1 cellular context compared by ENCODE assay signal in the genomic region with DNA sequence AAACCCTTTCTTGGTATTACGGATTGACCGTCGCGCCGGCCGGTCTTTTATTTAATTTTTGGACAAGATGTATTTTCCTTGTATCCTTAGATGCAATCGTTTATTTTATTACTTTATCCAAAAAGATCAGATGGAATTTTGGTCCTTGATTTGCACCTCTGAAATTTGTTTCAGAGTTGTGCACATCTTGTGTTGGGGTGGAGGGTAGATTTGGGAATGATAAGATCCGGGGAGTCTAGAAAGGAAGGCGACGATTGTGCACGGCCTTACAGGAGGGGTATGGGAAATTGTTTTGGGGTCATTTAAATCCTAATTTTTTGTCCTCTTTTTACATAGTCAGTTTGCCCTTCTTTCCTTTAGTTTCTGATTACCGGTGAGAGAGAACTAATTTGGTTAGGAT.
TF ChIP-seq lines count a peak whose summit lies in the region.

No MANE protein-coding gene starts in this region.

TF ChIP-seq in K562, 482 proteins besides CTCF, POLR2A, EP300 and RAD21 (continued from another document):
- peak in 1 of 2 experiments; percentile 22 for TF ChIP-seq AFF1 (IDR thresholded peaks at IDR 0.05; ENCODE audit: low read depth in 1 of 2, partially characterized antibody in 2 of 2)
- TF ChIP-seq, protein P1, sequence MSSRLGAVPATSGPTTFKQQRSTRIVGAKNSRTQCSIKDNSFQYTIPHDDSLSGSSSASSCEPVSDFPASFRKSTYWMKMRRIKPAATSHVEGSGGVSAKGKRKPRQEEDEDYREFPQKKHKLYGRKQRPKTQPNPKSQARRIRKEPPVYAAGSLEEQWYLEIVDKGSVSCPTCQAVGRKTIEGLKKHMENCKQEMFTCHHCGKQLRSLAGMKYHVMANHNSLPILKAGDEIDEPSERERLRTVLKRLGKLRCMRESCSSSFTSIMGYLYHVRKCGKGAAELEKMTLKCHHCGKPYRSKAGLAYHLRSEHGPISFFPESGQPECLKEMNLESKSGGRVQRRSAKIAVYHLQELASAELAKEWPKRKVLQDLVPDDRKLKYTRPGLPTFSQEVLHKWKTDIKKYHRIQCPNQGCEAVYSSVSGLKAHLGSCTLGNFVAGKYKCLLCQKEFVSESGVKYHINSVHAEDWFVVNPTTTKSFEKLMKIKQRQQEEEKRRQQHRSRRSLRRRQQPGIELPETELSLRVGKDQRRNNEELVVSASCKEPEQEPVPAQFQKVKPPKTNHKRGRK (tag; IDR thresholded peaks at IDR 0.05): no peak
- 0 out of 2 replicates have a peak, but pooled peaks have one; percentile 8 for TF ChIP-seq ARID1B (IDR thresholded peaks at IDR 0.05)
TF ChIP-seq in K562: peak in this region for 6.
